ENCODE assay signal across 14 cellular contexts in genomic region chr4:85979276-85979675, GRCh38.
DNase-seq lines count a peak whose midpoint lies in the region; ATAC-seq lines count a peak whose summit lies in the region.
"Had no signal": no experiment of that assay in that cellular context is flagged by ENCODE, and none has a peak within 500 bp of the region (broad histone marks: within the 10 kb centered on the region; RNA-seq: fewer than 3 reads in every experiment).

No MANE protein-coding gene starts in this region.

- ATAC-seq in GM19025 (IDR thresholded peaks at IDR 0.05; ENCODE audit: low read depth, unreplicated experiment) (peak; percentile 98), GM21737 (IDR thresholded peaks at IDR 0.05; ENCODE audit: unreplicated experiment) (peak; percentile 86), HG03103 (IDR thresholded peaks at IDR 0.05; ENCODE audit: low read depth, unreplicated experiment) (peak; percentile 84), T-cell (replicated peaks in 1 of 4) (no peak)
- ATAC-seq: body of pancreas had no signal

- no peaks in the 10 kb centered on the region for H3K36me3 Mint-ChIP-seq in activated T-cell treated with anti-CD3 and anti-CD28 coated beads, Interleukin-2, amount 50 U/mL, for 24 hours (ENCODE audit: low read depth)
- no peaks in the 10 kb centered on the region for H3K36me3 Mint-ChIP-seq in T-cell
- H3K36me3 Mint-ChIP-seq: CD4-positive, CD25-positive, alpha-beta regulatory T cell had no signal

- H3K4me1 Mint-ChIP-seq in activated T-cell treated with anti-CD3 and anti-CD28 coated beads, Interleukin-2, amount 50 U/mL, for 24 hours (ENCODE audit: low read depth) = no peaks in the 10 kb centered on the region
- no peaks in the 10 kb centered on the region for H3K4me1 Mint-ChIP-seq in T-cell
- H3K4me1 Mint-ChIP-seq: CD4-positive, CD25-positive, alpha-beta regulatory T cell had no signal

- POLR2A ChIA-PET in T-cell (lab: Charles Lee) = no interaction called here

- DNase-seq in RPMI8226 (peak; percentile 67), T-cell (no peak), KBM-7 (no peak)
- DNase-seq in stimulated activated CD4-positive, alpha-beta T cell treated with anti-CD3 and anti-CD28 coated beads, Interleukin-4, amount 100 ng/mL, for 24 hours = no peak
- no peak for DNase-seq in activated T-cell treated with anti-CD3 and anti-CD28 coated beads, Interleukin-2, amount 50 U/mL, for 24 hours
- DNase-seq: activated T-cell treated with anti-CD3 and anti-CD28 coated beads, Interleukin-2, amount 50 U/mL, for 48 hours; body of pancreas; CD4-positive, CD25-positive, alpha-beta regulatory T cell; NCI-H345; SHP77 treated with DMSO at 0.1 percent for 48 hours; tibial artery had no signal

- CTCF ChIA-PET in T-cell (lab: Charles Lee) = no interaction called here

- H3K27me3 Mint-ChIP-seq in activated T-cell treated with anti-CD3 and anti-CD28 coated beads, Interleukin-2, amount 50 U/mL, for 24 hours = no peaks in the 10 kb centered on the region
- peaks cover 0 to 5% of the 10 kb centered on the region in 2 donors for H3K27me3 Mint-ChIP-seq in T-cell
- H3K27me3 Mint-ChIP-seq: CD4-positive, CD25-positive, alpha-beta regulatory T cell had no signal

- in situ Hi-C loops in KBM-7 (cut with MboI; ENCODE audit: low pct_unique_long_range_greater_than_20kb, low sequenced_read_pairs) = no loop called here

- no peak overlapping the region for H3K27ac Mint-ChIP-seq in activated T-cell treated with anti-CD3 and anti-CD28 coated beads, Interleukin-2, amount 50 U/mL, for 24 hours
- H3K27ac Mint-ChIP-seq in T-cell = no peak overlapping the region
- H3K27ac Mint-ChIP-seq: CD4-positive, CD25-positive, alpha-beta regulatory T cell had no signal

- no peaks in the 10 kb centered on the region for H3K9me3 Mint-ChIP-seq in activated T-cell treated with anti-CD3 and anti-CD28 coated beads, Interleukin-2, amount 50 U/mL, for 24 hours
- H3K9me3 Mint-ChIP-seq in T-cell = peaks cover 0 to 4% (median 0%) of the 10 kb centered on the region in 3 donors

- H3K4me3 Mint-ChIP-seq in activated T-cell treated with anti-CD3 and anti-CD28 coated beads, Interleukin-2, amount 50 U/mL, for 24 hours = no peak overlapping the region
- no peak overlapping the region for H3K4me3 Mint-ChIP-seq in T-cell
- H3K4me3 Mint-ChIP-seq: CD4-positive, CD25-positive, alpha-beta regulatory T cell had no signal

Comparison
In these comparisons a context has a peak if more than half of its experiments do, and no peak if none do; other contexts are left out.
1. ATAC-seq: peak in GM19025 (single experiment), GM21737 (single experiment) and HG03103 (single experiment); none in T-cell (0 of 4).